ENCODE assay signal across 27 cellular contexts in the genomic region with DNA sequence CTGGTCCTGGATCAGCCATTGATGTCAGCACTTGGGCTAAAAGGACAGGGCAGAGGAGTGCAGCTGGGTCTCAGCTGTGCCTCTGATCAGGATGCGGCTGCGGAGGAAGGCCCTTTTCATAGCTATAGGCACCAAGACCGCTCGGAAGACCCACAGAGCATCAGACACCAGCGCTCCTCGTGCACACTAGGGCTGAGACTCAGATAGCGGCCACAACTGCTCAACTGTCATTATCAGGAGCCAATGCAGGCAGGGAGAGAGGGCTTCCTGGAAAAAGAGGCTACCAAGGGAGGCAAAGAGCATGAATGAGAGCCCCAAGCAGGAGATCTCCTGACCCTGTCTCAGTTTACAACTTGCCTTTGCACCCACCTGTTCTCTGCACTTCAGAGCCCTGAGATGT.
"Had no signal": no experiment of that assay in that cellular context is flagged by ENCODE, and none has a peak within 500 bp of the region (broad histone marks: within the 10 kb centered on the region; RNA-seq: fewer than 3 reads in every experiment).

No MANE protein-coding gene starts in this region.

- H3K27me3 Mint-ChIP-seq: activated B cell treated with CpG ODN at 0.5 μM for 24 hours; activated CD4-positive, alpha-beta memory T cell treated with anti-CD3 and anti-CD28 coated beads for 36 hours; activated naive CD4-positive, alpha-beta T cell treated with anti-CD3 and anti-CD28 coated beads, Interleukin-2, amount 50 U/mL, for 24 hours; activated naive CD8-positive, alpha-beta T cell treated with anti-CD3 and anti-CD28 coated beads, Interleukin-2, amount 10 ng/mL, durations not matched to agents 7 days and 5 days; T-cell; T-helper 17 cell had no signal

- H3K4me3 Mint-ChIP-seq: activated B cell treated with CpG ODN at 0.5 μM for 24 hours; activated CD4-positive, alpha-beta memory T cell treated with anti-CD3 and anti-CD28 coated beads for 36 hours; activated naive CD4-positive, alpha-beta T cell treated with anti-CD3 and anti-CD28 coated beads, Interleukin-2, amount 50 U/mL, for 24 hours; activated naive CD8-positive, alpha-beta T cell treated with anti-CD3 and anti-CD28 coated beads, Interleukin-2, amount 10 ng/mL, durations not matched to agents 7 days and 5 days; T-cell; T-helper 17 cell had no signal

- H3K27ac Mint-ChIP-seq: activated B cell treated with CpG ODN at 0.5 μM for 24 hours; activated CD4-positive, alpha-beta memory T cell treated with anti-CD3 and anti-CD28 coated beads for 36 hours; activated naive CD4-positive, alpha-beta T cell treated with anti-CD3 and anti-CD28 coated beads, Interleukin-2, amount 50 U/mL, for 24 hours; activated naive CD8-positive, alpha-beta T cell treated with anti-CD3 and anti-CD28 coated beads, Interleukin-2, amount 10 ng/mL, durations not matched to agents 7 days and 5 days; activated T-helper 2 cell treated with anti-CD3 and anti-CD28 coated beads, Interferon-gamma antibody, Interleukin-2, Interleukin-4, amounts not matched to agents 10 μg/mL and 5 μg/mL and 100 μg/mL, durations not matched to agents 14 hours and 24 hours and 36 hours; T-cell; T-helper 17 cell had no signal

- DNase-seq: activated B cell treated with CpG ODN at 0.5 μM for 24 hours; activated CD4-positive, alpha-beta memory T cell treated with anti-CD3 and anti-CD28 coated beads for 36 hours; activated CD4-positive, alpha-beta T cell treated with anti-CD3 and anti-CD28 coated beads for 4 hours; activated CD4-positive, alpha-beta T cell treated with anti-CD3 and anti-CD28 coated beads, Interleukin-2, amount 50 U/mL, for 1 hour; activated CD4-positive, CD25-positive, alpha-beta regulatory T cell treated with anti-CD3 and anti-CD28 coated beads, Interleukin-2, amount 50 U/mL, for 72 hours; activated CD8-positive, alpha-beta memory T cell treated with anti-CD3 and anti-CD28 coated beads, Interleukin-2, amount 50 U/mL, for 4 hours; activated gamma-delta T cell; activated naive CD4-positive, alpha-beta T cell treated with Interleukin-2 at 50 U/mL for 16 hours; activated naive CD8-positive, alpha-beta T cell treated with anti-CD3 and anti-CD28 coated beads, Interleukin-2, amount 10 ng/mL, durations not matched to agents 7 days and 5 days; activated T-cell treated with anti-CD3 and anti-CD28 coated beads, Interleukin-2, amount 50 U/mL, for 48 hours; amygdala; IMR-90; Karpas-422; KBM-7; NCI-H1105; NCI-H1417 treated with DMSO at 0.1 percent for 48 hours; NCI-H187 treated with DMSO at 0.1 percent for 48 hours; NCI-H2081 treated with DMSO at 0.1 percent for 48 hours; NCI-H524 treated with DMSO at 0.1 percent for 48 hours; PC-3; SIG-M5; T-cell; T-helper 17 cell had no signal

- ATAC-seq: PC-3, Right ventricle myocardium inferior, SK-N-SH treated with all-trans-retinoic acid at 6 μM for 48 hours, T-cell, T-helper 17 cell had no signal

- H3K4me1 Mint-ChIP-seq: activated B cell treated with CpG ODN at 0.5 μM for 24 hours had no signal

- H3K36me3 Mint-ChIP-seq: activated CD4-positive, alpha-beta memory T cell treated with anti-CD3 and anti-CD28 coated beads for 36 hours; T-cell had no signal

- H3K9me3 Mint-ChIP-seq: activated B cell treated with CpG ODN at 0.5 μM for 24 hours; activated CD4-positive, alpha-beta memory T cell treated with anti-CD3 and anti-CD28 coated beads for 36 hours; activated naive CD4-positive, alpha-beta T cell treated with anti-CD3 and anti-CD28 coated beads, Interleukin-2, amount 50 U/mL, for 24 hours; activated naive CD8-positive, alpha-beta T cell treated with anti-CD3 and anti-CD28 coated beads, Interleukin-2, amount 10 ng/mL, durations not matched to agents 7 days and 5 days; activated T-helper 2 cell treated with anti-CD3 and anti-CD28 coated beads, Interferon-gamma antibody, Interleukin-2, Interleukin-4, amounts not matched to agents 10 μg/mL and 5 μg/mL and 100 μg/mL, durations not matched to agents 14 hours and 24 hours and 36 hours; T-cell had no signal
